ENCODE assay signal across 8 cellular contexts in the genomic region with DNA sequence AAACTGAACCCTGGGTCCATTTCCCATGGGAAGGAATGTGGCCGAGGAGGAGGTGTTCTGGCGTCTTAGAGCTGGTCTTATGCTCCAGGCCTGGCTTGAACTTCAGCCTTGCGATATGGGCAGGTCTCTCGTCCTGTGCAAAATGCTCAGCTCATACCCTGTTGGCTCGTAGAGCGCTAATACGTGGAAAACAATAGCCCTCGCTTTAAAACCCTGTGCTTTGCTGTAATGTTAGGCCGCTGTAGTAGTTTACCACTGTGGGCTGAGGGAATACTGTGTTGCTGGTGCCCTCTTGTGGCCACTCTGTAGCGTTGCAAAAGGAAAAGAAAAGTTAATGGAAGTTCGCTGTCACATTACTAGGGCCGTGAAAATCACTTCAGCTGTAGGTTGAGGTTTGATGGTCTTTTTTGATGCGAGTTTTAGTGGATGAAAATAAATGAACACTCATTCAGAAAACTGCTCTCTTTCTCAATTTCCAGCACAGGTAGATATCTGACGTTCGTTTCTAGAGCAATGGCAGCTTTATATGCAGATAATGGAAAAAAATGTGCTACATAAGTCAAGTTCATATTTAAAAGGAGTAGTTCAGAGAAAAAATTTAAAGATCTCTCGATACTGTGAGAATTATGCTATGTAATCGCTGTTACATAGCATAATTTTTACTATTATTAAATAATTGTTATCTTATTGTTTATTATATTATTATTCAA.
A peak's percentile ranks its signal among the peaks of the same experiment; 100 is the strongest.
DNase-seq lines count a peak whose midpoint lies in the region; ATAC-seq lines count a peak whose summit lies in the region.

No MANE protein-coding gene starts in this region.

- no peak overlapping the region for H2BK15ac ChIP-seq in mesendoderm (replicated peaks; ENCODE audit: low read depth)

- no peaks in the 10 kb centered on the region for H3K79me1 ChIP-seq in mesendoderm (ENCODE audit: low read length)

- no peak overlapping the region for H4K8ac ChIP-seq in mesendoderm (ENCODE audit: low read depth, low read length)

- H2AK5ac ChIP-seq in mesendoderm (ENCODE audit: low read length), result no peak overlapping the region

- H4K5ac ChIP-seq in mesendoderm (ENCODE audit: low read length), result no peak overlapping the region

- peak overlapping the region; percentile 76 for H3K56ac ChIP-seq in mesendoderm (ENCODE audit: low read length)

- H3K4me1 ChIP-seq in mesendoderm (ENCODE audit: control insufficient read depth, low read depth, low read length), result peaks cover 2% of the 10 kb centered on the region

- H3K4me2 ChIP-seq in mesendoderm (ENCODE audit: low read length), result no peak overlapping the region

- no peak overlapping the region for H3K4me3 ChIP-seq in mesendoderm (ENCODE audit: low read length)

- no peak overlapping the region for H3K23ac ChIP-seq in mesendoderm (ENCODE audit: low read length)

- no peak overlapping the region for H3K18ac ChIP-seq in mesendoderm (ENCODE audit: low read length)

- no peaks in the 10 kb centered on the region for H3K79me2 ChIP-seq in mesendoderm (ENCODE audit: control insufficient read depth, insufficient read depth, low read length)

- no peak overlapping the region for H2BK120ac ChIP-seq in mesendoderm (ENCODE audit: low read depth, low read length)

- no peak overlapping the region for H2BK5ac ChIP-seq in mesendoderm (ENCODE audit: low read length)

- H3K4ac ChIP-seq in mesendoderm (ENCODE audit: low read depth, low read length), result no peak overlapping the region

- WGBS in mesendoderm (ENCODE audit: extremely low coverage, insufficient coverage, low lambda C conversion rate), result no CpG with 5 or more reads among the region's 17 CpGs

- DNase-seq in CD1c-positive myeloid dendritic cell (ENCODE audit: extremely low spot score), result peak; percentile 78
- DNase-seq in GM19238 (ENCODE audit: insufficient read length, low spot score), result peak; percentile 22
- DNase-seq in NCI-H510A treated with DMSO at 0.1 percent for 48 hours (lab: John Stamatoyannopoulos, UW), result peak; percentile 65
- peak; percentile 57 for DNase-seq in activated CD4-positive, alpha-beta T cell treated with anti-CD3 and anti-CD28 coated beads for 48 hours
- peak; percentile 21 for DNase-seq in effector CD8-positive, alpha-beta T cell (lab: John Stamatoyannopoulos, UW)
- peak; percentile 75 for DNase-seq in mesendoderm
- peak; percentile 18 to 20 for DNase-seq in stimulated activated CD8-positive, alpha-beta memory T cell treated with anti-CD3 and anti-CD28 coated beads, Interleukin-7, amount 100 ng/mL, for 48 hours (ENCODE audit: extremely low read depth in 1 of 2, low read depth in 1 of 2)

- peak; percentile 84 for ATAC-seq in HG03280 (IDR thresholded peaks at IDR 0.05; ENCODE audit: unreplicated experiment)

- H3K9ac ChIP-seq in mesendoderm (ENCODE audit: low read length), result peak overlapping the region; percentile 10

- no peaks in the 10 kb centered on the region for H3K36me3 ChIP-seq in mesendoderm (ENCODE audit: control insufficient read depth, insufficient read depth, low read length)

- no peaks in the 10 kb centered on the region for H3K27me3 ChIP-seq in mesendoderm (ENCODE audit: insufficient read depth, low read length, poor library complexity)

- no peak overlapping the region for H3K27ac ChIP-seq in mesendoderm (ENCODE audit: low read depth, low read length)

Comparison
In these comparisons a context has a peak if more than half of its experiments do, and no peak if none do; other contexts are left out.
1. DNase-seq: peak in every context shown above with its lines; median percentile 78 in CD1c-positive myeloid dendritic cell; 75 in mesendoderm; 65 in NCI-H510A treated with DMSO at 0.1 percent for 48 hours; 57 in activated CD4-positive, alpha-beta T cell treated with anti-CD3 and anti-CD28 coated beads for 48 hours; 22 in GM19238; 21 in effector CD8-positive, alpha-beta T cell; 19 in stimulated activated CD8-positive, alpha-beta memory T cell treated with anti-CD3 and anti-CD28 coated beads, Interleukin-7, amount 100 ng/mL, for 48 hours.